1 cellular context compared by ENCODE assay signal in genomic region chr1:228100822-228101613, GRCh38.
TF ChIP-seq lines count a peak whose summit lies in the region.

No MANE protein-coding gene starts in this region.

TF ChIP-seq in neural cell, 6 proteins besides CTCF, POLR2A, EP300 and RAD21 (continued from another document):
- TF ChIP-seq REST (IDR thresholded peaks at IDR 0.05; ENCODE audit: borderline replicate concordance), result no peak
